ENCODE assay signal across 16 cellular contexts in the genomic region with DNA sequence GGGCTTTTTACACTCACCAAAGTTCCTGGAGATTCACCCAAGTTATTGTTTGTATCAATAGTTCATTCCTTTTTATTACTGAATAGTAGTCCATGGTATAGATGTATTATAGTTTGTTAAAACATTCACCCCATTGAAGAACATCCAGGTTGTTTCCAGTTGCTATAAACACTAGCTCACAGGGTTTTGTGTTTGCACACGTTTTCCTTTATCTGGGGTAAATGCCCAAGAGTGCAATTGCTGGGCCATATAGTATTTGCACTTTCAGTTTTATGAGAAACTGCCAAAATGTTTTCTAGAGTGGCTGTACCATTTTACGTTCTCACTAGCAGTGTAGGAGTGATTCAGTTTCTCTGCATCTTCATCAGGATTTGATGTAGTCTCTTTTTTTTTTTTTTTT. TPM values are rescaled to one million over a fixed set of nuclear protein-coding genes. Genes with fewer than 3 reads are reported as not detected.
DNase-seq lines count a peak whose midpoint lies in the region; ATAC-seq and TF ChIP-seq lines count a peak whose summit lies in the region.
"Had no signal": no experiment of that assay in that cellular context is flagged by ENCODE, and none has a peak within 500 bp of the region (broad histone marks: within the 10 kb centered on the region; RNA-seq: fewer than 3 reads in every experiment).

No MANE protein-coding gene starts in this region.

- no peak for DNase-seq in activated CD4-positive, alpha-beta T cell treated with anti-CD3 and anti-CD28 coated beads for 36 hours
- DNase-seq in activated CD4-positive, alpha-beta T cell treated with anti-CD3 and anti-CD28 coated beads for 48 hours: no peak
- DNase-seq in left colon (no peak), endothelial cell (ENCODE audit: low spot score) (no peak)
- DNase-seq in stimulated activated effector memory CD8-positive, alpha-beta T cell treated with anti-CD3 and anti-CD28 coated beads, Interleukin-12 subunit alpha, Interleukin-12 subunit beta, amount 100 ng/mL, for 72 hours (ENCODE audit: low spot score in 2 of 2): no peak
- DNase-seq: AML-193; Caco-2; Calu3; CD4-positive, alpha-beta T cell; CD8-positive, alpha-beta T cell; DMS79 treated with DMSO at 0.1 percent for 48 hours; GF-D8 had no signal

- H3K4me3 Mint-ChIP-seq in activated CD4-positive, alpha-beta T cell treated with anti-CD3 and anti-CD28 coated beads for 36 hours: no peak overlapping the region
- no peak overlapping the region for H3K4me3 Mint-ChIP-seq in stimulated activated effector memory CD8-positive, alpha-beta T cell treated with anti-CD3 and anti-CD28 coated beads, Interleukin-12 subunit alpha, Interleukin-12 subunit beta, amount 100 ng/mL, for 72 hours
- no peak overlapping the region for H3K4me3 Mint-ChIP-seq in endothelial cell (ENCODE audit: unreplicated experiment)
- H3K4me3 Mint-ChIP-seq: B cell; CD4-positive, alpha-beta T cell; CD8-positive, alpha-beta T cell had no signal

- no peak for TF ChIP-seq CTCF in endothelial cell (IDR thresholded peaks at IDR 0.05; ENCODE audit: unreplicated experiment)

- H3K4me1 Mint-ChIP-seq in activated CD4-positive, alpha-beta T cell treated with anti-CD3 and anti-CD28 coated beads for 36 hours: no peaks in the 10 kb centered on the region
- no peaks in the 10 kb centered on the region for H3K4me1 Mint-ChIP-seq in stimulated activated effector memory CD8-positive, alpha-beta T cell treated with anti-CD3 and anti-CD28 coated beads, Interleukin-12 subunit alpha, Interleukin-12 subunit beta, amount 100 ng/mL, for 72 hours
- H3K4me1 Mint-ChIP-seq in endothelial cell (ENCODE audit: unreplicated experiment): no peaks in the 10 kb centered on the region
- H3K4me1 Mint-ChIP-seq: B cell had no signal

- CTCF ChIA-PET in activated CD4-positive, alpha-beta T cell treated with anti-CD3 and anti-CD28 coated beads for 36 hours (lab: Charles Lee): no interaction called here

- POLR2A ChIA-PET in activated CD4-positive, alpha-beta T cell treated with anti-CD3 and anti-CD28 coated beads for 36 hours (lab: Charles Lee): no interaction called here

- intact Hi-C loops in activated CD4-positive, alpha-beta T cell treated with anti-CD3 and anti-CD28 coated beads for 36 hours (cut with DNase I, micrococcal nuclease): no loop called here
- intact Hi-C loops in left colon (cut with DNase I, micrococcal nuclease): no loop called here

- no peaks in the 10 kb centered on the region for H3K27me3 Mint-ChIP-seq in activated CD4-positive, alpha-beta T cell treated with anti-CD3 and anti-CD28 coated beads for 36 hours
- no peaks in the 10 kb centered on the region for H3K27me3 Mint-ChIP-seq in endothelial cell (ENCODE audit: unreplicated experiment)
- H3K27me3 Mint-ChIP-seq: CD4-positive, alpha-beta T cell had no signal

- no peaks in the 10 kb centered on the region for H3K36me3 Mint-ChIP-seq in activated CD4-positive, alpha-beta T cell treated with anti-CD3 and anti-CD28 coated beads for 36 hours (ENCODE audit: low read depth)
- no peaks in the 10 kb centered on the region for H3K36me3 Mint-ChIP-seq in stimulated activated effector memory CD8-positive, alpha-beta T cell treated with anti-CD3 and anti-CD28 coated beads, Interleukin-12 subunit alpha, Interleukin-12 subunit beta, amount 100 ng/mL, for 72 hours
- H3K36me3 Mint-ChIP-seq in endothelial cell (ENCODE audit: low read depth, unreplicated experiment): no peaks in the 10 kb centered on the region
- H3K36me3 Mint-ChIP-seq: CD8-positive, alpha-beta T cell had no signal

- peak; percentile 44 for ATAC-seq in activated CD4-positive, alpha-beta T cell treated with anti-CD3 and anti-CD28 coated beads for 36 hours
- ATAC-seq in left colon: peak; percentile 77
- ATAC-seq in stimulated activated effector memory CD8-positive, alpha-beta T cell treated with anti-CD3 and anti-CD28 coated beads, Interleukin-12 subunit alpha, Interleukin-12 subunit beta, amount 100 ng/mL, for 72 hours: peak; percentile 19
- ATAC-seq in HG03135 (IDR thresholded peaks at IDR 0.05; ENCODE audit: unreplicated experiment): no peak
- ATAC-seq: A549; CD8-positive, alpha-beta T cell had no signal

- H3K9me3 Mint-ChIP-seq in activated CD4-positive, alpha-beta T cell treated with anti-CD3 and anti-CD28 coated beads for 36 hours (ENCODE audit: low read depth): no peaks in the 10 kb centered on the region
- no peaks in the 10 kb centered on the region for H3K9me3 Mint-ChIP-seq in stimulated activated effector memory CD8-positive, alpha-beta T cell treated with anti-CD3 and anti-CD28 coated beads, Interleukin-12 subunit alpha, Interleukin-12 subunit beta, amount 100 ng/mL, for 72 hours
- no peaks in the 10 kb centered on the region for H3K9me3 Mint-ChIP-seq in endothelial cell (ENCODE audit: unreplicated experiment)

- no peak overlapping the region for H3K27ac Mint-ChIP-seq in activated CD4-positive, alpha-beta T cell treated with anti-CD3 and anti-CD28 coated beads for 36 hours
- no peak overlapping the region for H3K27ac Mint-ChIP-seq in stimulated activated effector memory CD8-positive, alpha-beta T cell treated with anti-CD3 and anti-CD28 coated beads, Interleukin-12 subunit alpha, Interleukin-12 subunit beta, amount 100 ng/mL, for 72 hours
- H3K27ac Mint-ChIP-seq in endothelial cell (ENCODE audit: unreplicated experiment): no peak overlapping the region
- H3K27ac Mint-ChIP-seq: B cell; CD4-positive, alpha-beta T cell; CD8-positive, alpha-beta T cell had no signal

RNA-seq across cellular contexts. Expression of a gene that starts 57.1 kb away (rescaled TPM):
- total RNA-seq in activated CD4-positive, alpha-beta T cell treated with anti-CD3 and anti-CD28 coated beads for 36 hours: not detected
- not detected for total RNA-seq in left colon
- not detected for total RNA-seq in endothelial cell (ENCODE audit: unreplicated experiment)
- total RNA-seq: A172; B cell; Caco-2; Calu3; CD4-positive, alpha-beta T cell; CD8-positive, alpha-beta T cell had no signal
